In the genomic region with DNA sequence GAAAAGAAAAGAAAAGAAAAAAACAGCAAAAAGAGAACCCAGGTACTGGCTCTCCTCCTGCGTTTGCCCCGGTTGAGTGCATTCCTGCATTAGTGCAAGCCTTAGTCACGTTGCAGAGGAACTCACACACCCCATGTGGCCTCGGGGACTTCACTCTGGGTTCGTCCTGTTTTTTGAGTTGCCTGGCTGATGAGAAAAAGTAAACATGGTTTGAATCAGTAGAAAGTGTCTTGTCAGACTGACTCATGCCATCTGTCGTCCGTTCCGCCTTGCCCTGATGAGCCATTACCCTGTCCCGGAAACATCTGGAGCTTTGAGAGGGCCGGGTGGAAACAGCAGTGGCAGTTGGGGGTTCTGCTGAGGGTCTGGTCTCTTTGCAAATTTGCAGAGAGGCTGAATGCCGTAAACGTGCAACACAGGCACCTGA, we compare ENCODE assay signal across 8 cellular contexts. TPM values are rescaled to one million over a fixed set of nuclear protein-coding genes. Genes with fewer than 3 reads are reported as not detected.
DNase-seq lines count a peak whose midpoint lies in the region; ATAC-seq and TF ChIP-seq lines count a peak whose summit lies in the region.

No MANE protein-coding gene starts in this region.

- no peak for TF ChIP-seq CTCF in BE2C (IDR thresholded peaks at IDR 0.05; ENCODE audit: low read depth, low read length)
- TF ChIP-seq CTCF in fibroblast of pulmonary artery (IDR thresholded peaks at IDR 0.05; ENCODE audit: low read length, missing control alignments) = no peak

- no peaks in the 10 kb centered on the region for H3K9me3 ChIP-seq in BE2C

- DNase-seq in BE2C (peak; percentile 16), fibroblast of pulmonary artery (ENCODE audit: low read depth) (peak; percentile 84), posterior vena cava (ENCODE audit: low spot score) (peak; percentile 89), SIG-M5 treated with dmso at 0.1 percent for 504 hours (lab: John Stamatoyannopoulos, UW; ENCODE audit: unreplicated experiment) (no peak), OCI-M2 (lab: John Stamatoyannopoulos, UW; ENCODE audit: unreplicated experiment) (no peak)
- DNase-seq in activated CD8-positive, alpha-beta memory T cell treated with anti-CD3 and anti-CD28 coated beads, Interleukin-2, amount 50 U/mL, for 1 hour (ENCODE audit: extremely low read depth) = peak; percentile 43

- H3K4me3 ChIP-seq in BE2C (ENCODE audit: low read depth, low read length) (no peak overlapping the region), fibroblast of pulmonary artery (replicated peaks; ENCODE audit: low read depth, low read length) (no peak overlapping the region)

- intact Hi-C loops in posterior vena cava (cut with DNase I) = loop anchor here in 1 of 2 donors (5.0 kb wide), 1 partner anchor 940 kb away; no protein-coding TSS in a partner anchor

- peak; percentile 88 for ATAC-seq in GM19468 (IDR thresholded peaks at IDR 0.05; ENCODE audit: extremely low read depth, unreplicated experiment)
- ATAC-seq in HG03575 (IDR thresholded peaks at IDR 0.05; ENCODE audit: extremely low read depth, insufficient number of reproducible peaks, low FRiP score, unreplicated experiment) = peak; percentile 69

- H3K27me3 ChIP-seq in BE2C = no peaks in the 10 kb centered on the region

- H3K4me1 ChIP-seq in BE2C = no peaks in the 10 kb centered on the region

- H3K36me3 ChIP-seq in BE2C = no peaks in the 10 kb centered on the region

RNA-seq across cellular contexts. Expression of gene CD99, which starts 16.3 kb away (rescaled TPM):
- 0.99 TPM for polyA plus RNA-seq in BE2C (2012; ENCODE audit: insufficient read depth, insufficient read length, low read depth)
- 100 to 1,000 TPM; 298 to 369 TPM for total RNA-seq in posterior vena cava

RNA-seq across cellular contexts. Expression of gene XG, which starts 44.5 kb away (rescaled TPM):
- polyA plus RNA-seq in BE2C (2012; ENCODE audit: insufficient read depth, insufficient read length, low read depth) = not detected
- total RNA-seq in posterior vena cava = 1 to 10 TPM; 5.4 to 7.9 TPM

Comparison
In these comparisons a context has a peak if more than half of its experiments do, and no peak if none do; other contexts are left out.
1. DNase-seq: peak in BE2C (single experiment), activated CD8-positive, alpha-beta memory T cell treated with anti-CD3 and anti-CD28 coated beads, Interleukin-2, amount 50 U/mL, for 1 hour (single experiment), fibroblast of pulmonary artery (single experiment) and posterior vena cava (single experiment); none in SIG-M5 treated with dmso at 0.1 percent for 504 hours (single experiment) and OCI-M2 (single experiment).